ENCODE assay signal across 7 cellular contexts in the genomic region with DNA sequence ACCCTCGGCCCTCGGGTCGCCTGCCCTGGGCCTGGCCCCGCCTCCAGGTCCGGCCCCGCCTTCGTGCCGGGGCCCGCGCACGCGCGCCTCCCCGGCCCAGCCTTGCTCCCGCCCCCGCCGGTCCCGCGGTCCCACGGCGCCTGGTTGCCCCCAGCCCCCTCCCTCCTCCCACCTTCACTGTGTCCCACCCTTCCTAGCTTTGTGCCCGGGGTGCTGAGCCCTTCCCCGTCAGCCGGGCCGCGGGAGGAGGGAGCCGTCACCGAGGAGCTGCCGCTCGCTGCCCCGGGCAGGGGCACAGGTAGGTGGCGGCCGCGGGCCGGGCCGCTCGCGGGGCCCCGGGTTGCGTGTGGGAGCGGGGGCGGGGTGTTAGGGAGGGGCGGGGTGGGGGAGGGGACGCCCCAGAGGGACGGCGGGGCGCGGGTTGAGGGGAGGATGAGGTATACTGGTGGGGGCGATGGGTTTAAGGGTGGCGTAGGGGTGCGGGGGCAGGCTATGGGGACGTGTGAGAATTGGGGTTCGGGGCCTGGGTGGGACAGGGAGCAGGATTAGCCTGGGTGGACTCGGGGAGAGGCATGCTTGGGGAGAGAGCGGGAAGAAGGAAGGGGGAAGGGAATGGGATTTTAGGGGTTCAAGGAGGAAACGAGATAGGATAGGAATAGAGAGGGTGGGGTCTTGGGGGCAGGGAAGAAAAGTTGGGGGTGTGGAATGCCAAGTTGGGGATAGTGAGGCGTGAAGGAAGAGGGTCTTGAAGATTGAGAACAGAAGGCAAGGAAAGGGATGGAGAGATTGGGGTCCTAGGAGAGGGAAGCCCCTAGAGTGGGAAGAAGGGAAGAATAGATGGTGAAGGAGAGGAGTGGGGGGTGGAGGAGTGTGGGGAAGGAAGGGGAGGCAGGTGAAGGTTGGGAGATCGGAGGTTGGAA. TPM values are rescaled to one million over a fixed set of nuclear protein-coding genes. Genes with fewer than 3 reads are reported as not detected.
DNase-seq lines count a peak whose midpoint lies in the region; ATAC-seq, FAIRE-seq and TF ChIP-seq lines count a peak whose summit lies in the region.

A gene with protein sequence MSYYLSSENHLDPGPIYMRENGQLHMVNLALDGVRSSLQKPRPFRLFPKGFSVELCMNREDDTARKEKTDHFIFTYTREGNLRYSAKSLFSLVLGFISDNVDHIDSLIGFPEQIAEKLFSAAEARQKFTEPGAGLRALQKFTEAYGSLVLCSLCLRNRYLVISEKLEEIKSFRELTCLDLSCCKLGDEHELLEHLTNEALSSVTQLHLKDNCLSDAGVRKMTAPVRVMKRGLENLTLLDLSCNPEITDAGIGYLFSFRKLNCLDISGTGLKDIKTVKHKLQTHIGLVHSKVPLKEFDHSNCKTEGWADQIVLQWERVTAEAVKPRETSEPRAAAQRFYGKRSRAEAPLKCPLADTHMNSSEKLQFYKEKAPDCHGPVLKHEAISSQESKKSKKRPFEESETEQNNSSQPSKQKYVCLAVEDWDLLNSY (plus strand): TSS at position 99 of the 920 bp plus-strand sequence. CDS start 5,650 bp downstream, outside the sequence.

- peak within 1 kb of the TSS; percentile 72 for H3K4me3 ChIP-seq in SU-DHL-6 (ENCODE audit: insufficient read depth, low read length, poor library complexity, severe bottlenecking)

- no peaks in the 10 kb centered on the region for H3K27me3 Mint-ChIP-seq in natural killer cell treated with Interleukin-12 subunit alpha and Interleukin-12 subunit beta and Interleukin-15 and Interleukin-18, amount 100 ng/mL, for 72 hours

- peak within 1 kb of the TSS; percentile 85 for H3K4me2 ChIP-seq in SU-DHL-6 (ENCODE audit: low read depth, low read length, poor library complexity, severe bottlenecking)

- TF ChIP-seq CTCF in SU-DHL-6 (IDR thresholded peaks at IDR 0.05; ENCODE audit: insufficient read depth, low read length, poor library complexity, severe bottlenecking), result peak; percentile 15

- peak; percentile 62 for ATAC-seq in HG03196 (IDR thresholded peaks at IDR 0.05; ENCODE audit: unreplicated experiment)
- ATAC-seq in natural killer cell treated with Interleukin-12 subunit alpha and Interleukin-12 subunit beta and Interleukin-15 and Interleukin-18, amount 100 ng/mL, for 72 hours, result peak; percentile 79 to 84

- peak within 1 kb of the TSS; percentile 92 to 99 for H3K27ac Mint-ChIP-seq in natural killer cell treated with Interleukin-12 subunit alpha and Interleukin-12 subunit beta and Interleukin-15 and Interleukin-18, amount 100 ng/mL, for 72 hours

- no peaks in the 10 kb centered on the region for H3K9me2 ChIP-seq in SU-DHL-6 (replicated peaks; ENCODE audit: insufficient read depth, low read length)

- peak within 1 kb of the TSS; percentile 93 for H3K4me3 Mint-ChIP-seq in natural killer cell treated with Interleukin-12 subunit alpha and Interleukin-12 subunit beta and Interleukin-15 and Interleukin-18, amount 100 ng/mL, for 72 hours

- H3K9me3 Mint-ChIP-seq in natural killer cell treated with Interleukin-12 subunit alpha and Interleukin-12 subunit beta and Interleukin-15 and Interleukin-18, amount 100 ng/mL, for 72 hours, result no peaks in the 10 kb centered on the region

- H3K9me3 ChIP-seq in SU-DHL-6 (ENCODE audit: insufficient read depth, low read length), result no peaks in the 10 kb centered on the region

- peaks cover 14% of the 10 kb centered on the region; the same call in 1 of the 2 replicates for H3F3A ChIP-seq in SU-DHL-6 (ENCODE audit: insufficient read depth)

- TF ChIP-seq POLR2A in erythroblast (IDR thresholded peaks at IDR 0.05; ENCODE audit: low read length), result no peak

- H3K4me1 Mint-ChIP-seq in natural killer cell treated with Interleukin-12 subunit alpha and Interleukin-12 subunit beta and Interleukin-15 and Interleukin-18, amount 100 ng/mL, for 72 hours (ENCODE audit: low read depth in 2 of 2), result peaks cover 50 to 60% of the 10 kb centered on the region in 2 donors

- H3K36me3 ChIP-seq in SU-DHL-6 (ENCODE audit: low read length), result no peaks in the 10 kb centered on the region

- peaks cover 52% of the 10 kb centered on the region for H3K79me2 ChIP-seq in SU-DHL-6 (ENCODE audit: insufficient read depth, low read length)

- DNase-seq in GDM1 (lab: John Stamatoyannopoulos, UW) (peak; percentile 95), GM19239 (ENCODE audit: insufficient read length, low spot score) (peak; percentile 80), erythroblast (lab: John Stamatoyannopoulos, UW) (peak; percentile 94 to 97), DMS153 (lab: John Stamatoyannopoulos, UW) (no peak)
- no peak for DNase-seq in natural killer cell treated with Interleukin-12 subunit alpha and Interleukin-12 subunit beta and Interleukin-15 and Interleukin-18, amount 100 ng/mL, for 72 hours (ENCODE audit: low spot score)

- FAIRE-seq in GM19239 (lab: Jason Lieb, UNC), result no peak

- H3K27me3 ChIP-seq in SU-DHL-6 (ENCODE audit: low read length), result no peaks in the 10 kb centered on the region

- H3K27ac ChIP-seq in SU-DHL-6 (ENCODE audit: low read depth, low read length), result peak within 1 kb of the TSS; percentile 76

- H2AFZ ChIP-seq in SU-DHL-6 (ENCODE audit: low read depth, low read length, severe bottlenecking), result peak within 1 kb of the TSS; percentile 79

- no peaks in the 10 kb centered on the region for H4K20me1 ChIP-seq in SU-DHL-6 (ENCODE audit: low read depth, low read length)

- peak within 1 kb of the TSS; percentile 86 for H3K9ac ChIP-seq in SU-DHL-6 (ENCODE audit: low read length)

- peaks cover 6% of the 10 kb centered on the region for H3K36me3 Mint-ChIP-seq in natural killer cell treated with Interleukin-12 subunit alpha and Interleukin-12 subunit beta and Interleukin-15 and Interleukin-18, amount 100 ng/mL, for 72 hours

RNA-seq across cellular contexts. Expression of the gene that starts here (rescaled TPM):
- total RNA-seq in natural killer cell treated with Interleukin-12 subunit alpha and Interleukin-12 subunit beta and Interleukin-15 and Interleukin-18, amount 100 ng/mL, for 72 hours, result 10 to 100 TPM; 19.2 to 21.8 TPM

Comparison
In these comparisons a context has a peak if more than half of its experiments do, and no peak if none do; other contexts are left out.
1. DNase-seq: peak in GDM1 (single experiment), GM19239 (single experiment) and erythroblast (2 of 2); none in natural killer cell treated with Interleukin-12 subunit alpha and Interleukin-12 subunit beta and Interleukin-15 and Interleukin-18, amount 100 ng/mL, for 72 hours (single experiment) and DMS153 (single experiment).